13 cellular contexts compared by ENCODE assay signal in the genomic region with DNA sequence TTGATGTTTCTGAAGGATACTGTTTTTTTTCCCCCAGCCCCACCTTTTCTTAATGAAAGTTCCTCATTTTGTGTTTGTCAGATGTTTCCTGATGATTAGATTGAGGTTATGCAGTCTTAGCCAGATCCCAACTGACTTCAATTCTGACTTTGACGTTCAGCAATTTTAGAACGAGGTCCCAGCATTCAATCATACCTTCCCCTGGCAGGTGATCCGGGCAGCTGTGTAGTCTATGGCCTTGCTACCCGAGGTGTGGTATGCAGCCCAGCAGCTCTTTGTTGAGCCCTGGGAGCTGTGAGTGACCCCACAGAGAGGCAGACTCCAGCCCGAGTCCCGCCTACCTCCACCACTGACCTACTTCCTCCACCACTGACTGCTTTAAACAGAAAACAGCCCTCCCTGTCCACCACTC.
DNase-seq lines count a peak whose midpoint lies in the region; ATAC-seq, FAIRE-seq and TF ChIP-seq lines count a peak whose summit lies in the region.
"Had no signal": no experiment of that assay in that cellular context is flagged by ENCODE, and none has a peak within 500 bp of the region (broad histone marks: within the 10 kb centered on the region; RNA-seq: fewer than 3 reads in every experiment).

No MANE protein-coding gene starts in this region.

- no peaks in the 10 kb centered on the region for H4K20me1 ChIP-seq in endothelial cell of umbilical vein (replicated peaks; ENCODE audit: control insufficient read depth, extremely low read depth, insufficient read depth, low read length)

- TF ChIP-seq POLR2A in endothelial cell of umbilical vein (IDR thresholded peaks at IDR 0.05; ENCODE audit: low read depth, low read length) (no peak), prostate gland (IDR thresholded peaks at IDR 0.05) (peak; percentile 11), esophagus muscularis mucosa (IDR thresholded peaks at IDR 0.05; ENCODE audit: low read depth) (no peak)

- H3K9me3 ChIP-seq in endothelial cell of umbilical vein (replicated peaks; ENCODE audit: control insufficient read depth, insufficient read depth, low read length) (no peaks in the 10 kb centered on the region), prostate gland (no peaks in the 10 kb centered on the region), esophagus muscularis mucosa (no peaks in the 10 kb centered on the region)

- no peak overlapping the region for H2AFZ ChIP-seq in endothelial cell of umbilical vein (ENCODE audit: low read depth, low read length)

- H3K9ac ChIP-seq in endothelial cell of umbilical vein (replicated peaks; ENCODE audit: extremely low read depth, insufficient read depth, low read length) = no peak overlapping the region

- dilution Hi-C loops in endothelial cell of umbilical vein (cut with MboI; ENCODE audit: extremely low pct_ligation_motif_present, low sequenced_read_pairs) = no loop called here

- FAIRE-seq in GM18507 (lab: Jason Lieb, UNC) (peak; percentile 60), endothelial cell of umbilical vein (lab: Jason Lieb, UNC) (no peak)
- FAIRE-seq: colon had no signal

- H3K9me1 ChIP-seq in endothelial cell of umbilical vein (replicated peaks; ENCODE audit: control insufficient read depth, extremely low read depth, insufficient read depth, low read length) = no peaks in the 10 kb centered on the region

- intact Hi-C loops in endothelial cell of umbilical vein (cut with micrococcal nuclease) (no loop called here), prostate gland (cut with DNase I) (no loop called here), esophagus muscularis mucosa (cut with DNase I) (no loop called here)

- no peak overlapping the region for H3K4me3 ChIP-seq in endothelial cell of umbilical vein (replicated peaks in 1 of 3; ENCODE audit: insufficient read depth in 1 of 3, low read depth in 1 of 3, low read length in 3 of 3)
- no peak overlapping the region for H3K4me3 ChIP-seq in prostate gland
- H3K4me3 ChIP-seq in esophagus muscularis mucosa = no peak overlapping the region
- H3K4me3 ChIP-seq: skin epidermis had no signal

- CTCF ChIA-PET in endothelial cell of umbilical vein (lab: Charles Lee) = no interaction called here

- H3K27me3 ChIP-seq in endothelial cell of umbilical vein (ENCODE audit: control insufficient read depth in 2 of 2, insufficient read depth in 2 of 2, low read length in 2 of 2) = no peaks in the 10 kb centered on the region
- H3K27me3 ChIP-seq in prostate gland (replicated peaks; ENCODE audit: insufficient read depth) = no peaks in the 10 kb centered on the region
- no peaks in the 10 kb centered on the region for H3K27me3 ChIP-seq in esophagus muscularis mucosa

- no peak overlapping the region for H3K4me2 ChIP-seq in endothelial cell of umbilical vein (ENCODE audit: insufficient read depth, low read length)

- no TSS peak for BruUV-seq in endothelial cell of umbilical vein (replicated peaks; lab: Mats Ljungman, UMichigan)

- H3K4me1 ChIP-seq in endothelial cell of umbilical vein (ENCODE audit: control insufficient read depth, extremely low read depth, insufficient read depth, low read length) (no peaks in the 10 kb centered on the region), prostate gland (replicated peaks) (no peaks in the 10 kb centered on the region), esophagus muscularis mucosa (peaks cover 0 to 7% (median under 1%) of the 10 kb centered on the region in 4 donors)

- peaks cover 0 to 3% of the 10 kb centered on the region in 2 experiments for H3K36me3 ChIP-seq in endothelial cell of umbilical vein (ENCODE audit: control insufficient read depth in 2 of 2, extremely low read depth in 1 of 2, insufficient read depth in 2 of 2, low read length in 2 of 2)
- no peaks in the 10 kb centered on the region for H3K36me3 ChIP-seq in prostate gland
- H3K36me3 ChIP-seq in esophagus muscularis mucosa = peaks cover 0 to 62% (median 21%) of the 10 kb centered on the region in 4 donors

- TF ChIP-seq CTCF in endothelial cell of umbilical vein (IDR thresholded peaks at IDR 0.05; ENCODE audit: extremely low read depth in 1 of 2, insufficient read depth in 1 of 2, low read depth in 1 of 2, low read length in 2 of 2) = no peak
- TF ChIP-seq CTCF in prostate gland (IDR thresholded peaks at IDR 0.05) = no peak
- TF ChIP-seq CTCF in esophagus muscularis mucosa (IDR thresholded peaks at IDR 0.05) = no peak

- H3K27ac ChIP-seq in endothelial cell of umbilical vein (ENCODE audit: insufficient read depth, low read depth, low read length) (no peak overlapping the region), prostate gland (no peak overlapping the region), esophagus muscularis mucosa (replicated peaks in 1 of 4) (peak overlapping the region in 2 of 4 donors; percentile 23 to 44)

- DNase-seq in GM18507 (ENCODE audit: extremely low spot score, insufficient read length, low read depth) = no peak
- peak; percentile 85 for DNase-seq in NOMO-1 treated with dmso at 0.1 percent for 144 hours (lab: John Stamatoyannopoulos, UW; ENCODE audit: unreplicated experiment)
- DNase-seq in endothelial cell of umbilical vein (ENCODE audit: low read depth, low spot score) = peak; percentile 30
- DNase-seq in prostate gland (ENCODE audit: low spot score) = no peak
- no peak for DNase-seq in esophagus muscularis mucosa (ENCODE audit: extremely low spot score)
- DNase-seq in activated T-cell treated with anti-CD3 and anti-CD28 coated beads for 4 hours = no peak
- DNase-seq: DMS79 treated with DMSO at 0.1 percent for 48 hours; H7; NCI-H526 treated with DMSO at 0.1 percent for 48 hours; stimulated activated CD8-positive, alpha-beta memory T cell treated with anti-CD3 and anti-CD28 coated beads, Interleukin-4, amount 100 ng/mL, for 48 hours had no signal

- POLR2A ChIA-PET in endothelial cell of umbilical vein (lab: Charles Lee) = no interaction called here

- 68% methylated on average over 6 of the region's 6 CpGs for WGBS in prostate gland
- 35% methylated on average over 6 of the region's 6 CpGs for WGBS in esophagus muscularis mucosa

- no peaks in the 10 kb centered on the region for H3K79me2 ChIP-seq in endothelial cell of umbilical vein (ENCODE audit: control insufficient read depth, insufficient read depth, low read length)

- no peak for ATAC-seq in HG03378 (IDR thresholded peaks at IDR 0.05; ENCODE audit: unreplicated experiment)

- no peak for TF ChIP-seq EP300 in esophagus muscularis mucosa (IDR thresholded peaks at IDR 0.05)

TF ChIP-seq in endothelial cell of umbilical vein, 7 proteins besides CTCF, POLR2A, EP300 and RAD21:
- TF ChIP-seq GATA2 (IDR thresholded peaks at IDR 0.05; ENCODE audit: insufficient read depth, insufficient read length, low read depth, low read length) = no peak
- TF ChIP-seq, protein P1, sequence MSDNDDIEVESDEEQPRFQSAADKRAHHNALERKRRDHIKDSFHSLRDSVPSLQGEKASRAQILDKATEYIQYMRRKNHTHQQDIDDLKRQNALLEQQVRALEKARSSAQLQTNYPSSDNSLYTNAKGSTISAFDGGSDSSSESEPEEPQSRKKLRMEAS (IDR thresholded peaks at IDR 0.05; ENCODE audit: insufficient read depth, insufficient read length) = no peak
- no peak for TF ChIP-seq EZH2 (IDR thresholded peaks at IDR 0.05; ENCODE audit: borderline replicate concordance, low read depth, low read length, severe bottlenecking)
- TF ChIP-seq FOS (IDR thresholded peaks at IDR 0.05; ENCODE audit: borderline replicate concordance, insufficient read depth, low read length) = no peak

Comparison
In these comparisons a context has a peak if more than half of its experiments do, and no peak if none do; other contexts are left out.
1. DNase-seq: peak in NOMO-1 treated with dmso at 0.1 percent for 144 hours (single experiment) and endothelial cell of umbilical vein (single experiment); none in GM18507 (single experiment), prostate gland (single experiment), esophagus muscularis mucosa (single experiment) and activated T-cell treated with anti-CD3 and anti-CD28 coated beads for 4 hours (single experiment).